Comparison of ENCODE assay signal across 20 cellular contexts in genomic region chr17:67521773-67522069, GRCh38.
DNase-seq lines count a peak whose midpoint lies in the region; ATAC-seq, FAIRE-seq and TF ChIP-seq lines count a peak whose summit lies in the region.
"Had no signal": no experiment of that assay in that cellular context is flagged by ENCODE, and none has a peak within 500 bp of the region (broad histone marks: within the 10 kb centered on the region; RNA-seq: fewer than 3 reads in every experiment).

No MANE protein-coding gene starts in this region.

- H3K27me3 Mint-ChIP-seq in CD8-positive, alpha-beta T cell (ENCODE audit: low read depth): no peaks in the 10 kb centered on the region
- H3K27me3 Mint-ChIP-seq in H9 (ENCODE audit: low read depth): no peaks in the 10 kb centered on the region
- no peaks in the 10 kb centered on the region for H3K27me3 Mint-ChIP-seq in naive thymus-derived CD8-positive, alpha-beta T cell

- POLR2A ChIA-PET in CD8-positive, alpha-beta T cell (lab: Charles Lee): no interaction called here
- POLR2A ChIA-PET in GM12878 (lab: Charles Lee): interaction anchor here (1.0 kb wide), 1 partner anchor 8 kb away, joined by 3 read pairs; no protein-coding TSS in a partner anchor
- POLR2A ChIA-PET in naive thymus-derived CD8-positive, alpha-beta T cell (lab: Charles Lee): no interaction called here

- H3K18ac ChIP-seq in H9 (ENCODE audit: insufficient read length, low read depth, low read length): peak overlapping the region; percentile 53

- H3K4me2 ChIP-seq in H9 (ENCODE audit: insufficient read depth, insufficient read length, low read length) (no peak overlapping the region), GM12878 (ENCODE audit: control insufficient read depth, insufficient read depth) (no peak overlapping the region)

- H3K9ac ChIP-seq in H9 (ENCODE audit: extremely low read depth, insufficient read length, low read length) (no peak overlapping the region), GM12878 (ENCODE audit: control insufficient read depth, insufficient read depth, low read length) (no peak overlapping the region)

- H3T11ph ChIP-seq in H9 (ENCODE audit: low read length): no peak overlapping the region

- SMC1A ChIA-PET in GM12878 (lab: Charles Lee; ENCODE audit: uncharacterized antibody, unreplicated experiment): interaction anchor here (0.9 to 2.8 kb wide), 2 partner anchors 11 to 38 kb away, joined by 4 to 7 read pairs; no protein-coding TSS in a partner anchor

- H4K5ac ChIP-seq in H9 (ENCODE audit: insufficient read length, low read depth, low read length): no peak overlapping the region

- ATAC-seq in CD8-positive, alpha-beta T cell: no peak
- ATAC-seq in GM12878 (no peak), GM21786 (IDR thresholded peaks at IDR 0.05; ENCODE audit: unreplicated experiment) (no peak)
- no peak for ATAC-seq in naive thymus-derived CD8-positive, alpha-beta T cell

- H3K79me2 ChIP-seq in H9 (ENCODE audit: insufficient read depth, low read length) (no peaks in the 10 kb centered on the region; the same call in 1 of the 2 replicates), GM12878 (ENCODE audit: control insufficient read depth, insufficient read depth, low read length) (peaks cover 9% of the 10 kb centered on the region)

- no peak for FAIRE-seq in GM12878 (lab: Jason Lieb, UNC)
- FAIRE-seq: A204.1, GM18507 had no signal

- no peak overlapping the region for H3K4me3 Mint-ChIP-seq in CD8-positive, alpha-beta T cell
- no peak overlapping the region; a peak in 1 of 5 replicates for H3K4me3 Mint-ChIP-seq in H9
- H3K4me3 Mint-ChIP-seq in naive thymus-derived CD8-positive, alpha-beta T cell: no peak overlapping the region

- H2AFZ ChIP-seq in H9 (ENCODE audit: low read length): no peak overlapping the region
- no peak overlapping the region for H2AFZ ChIP-seq in GM12878 (ENCODE audit: control insufficient read depth, low read depth, low read length)

- no peaks in the 10 kb centered on the region for H3K23me2 ChIP-seq in H9 (ENCODE audit: insufficient read length, low read depth, low read length, poor library complexity, severe bottlenecking)

- peak overlapping the region; percentile 17 for H2BK12ac ChIP-seq in H9 (ENCODE audit: insufficient read length, low read depth, low read length)

- H3K36me3 Mint-ChIP-seq in CD8-positive, alpha-beta T cell: peaks cover 27% of the 10 kb centered on the region
- peaks cover 0 to 9% (median 9%) of the 10 kb centered on the region in 3 experiments; a peak in 5 of 7 replicates for H3K36me3 Mint-ChIP-seq in H9 (ENCODE audit: insufficient read depth in 1 of 3, low read depth in 3 of 3)
- peaks cover 0 to 31% (median 9%) of the 10 kb centered on the region in 3 donors for H3K36me3 Mint-ChIP-seq in naive thymus-derived CD8-positive, alpha-beta T cell

- BruUV-seq in GM12878 (replicated peaks; lab: Mats Ljungman, UMichigan): no TSS peak

- no peaks in the 10 kb centered on the region for H3K79me1 ChIP-seq in H9 (ENCODE audit: insufficient read depth, low read depth, low read length, poor library complexity, severe bottlenecking)

- TF ChIP-seq EP300 in GM12878 (IDR thresholded peaks at IDR 0.05; ENCODE audit: borderline replicate concordance in 1 of 2, control insufficient read depth in 1 of 2, low read depth in 2 of 2, low read length in 2 of 2): no peak
- TF ChIP-seq EP300 in sigmoid colon (IDR thresholded peaks at IDR 0.05): no peak

- no peak overlapping the region for H3K23ac ChIP-seq in H9 (ENCODE audit: insufficient read length, low read depth, low read length)

- H3K14ac ChIP-seq in H9 (ENCODE audit: insufficient read depth, low read length): peak overlapping the region; percentile 29

- no peak overlapping the region for H2BK5ac ChIP-seq in H9 (ENCODE audit: insufficient read length, low read length)

- H2AK5ac ChIP-seq in H9 (ENCODE audit: insufficient read length, low read length): no peak overlapping the region

- intact Hi-C loops in CD8-positive, alpha-beta T cell (cut with DNase I, micrococcal nuclease): loop anchor here in 1 of 2 experiments (10.0 kb wide), 1 partner anchor 147 kb away; the partner anchor contains the start of gene PITPNC1
- intact Hi-C loops in GM12878 (cut with micrococcal nuclease; ENCODE audit: unreplicated experiment) (no loop called here), sigmoid colon (cut with DNase I) (no loop called here)

- no peak for TF ChIP-seq RAD21 in GM12878 (IDR thresholded peaks at IDR 0.05; ENCODE audit: insufficient read depth, low read depth, low read length)

- RAD21 ChIA-PET in GM12878 (lab: Charles Lee; ENCODE audit: unreplicated experiment): no interaction called here

- no peak overlapping the region for H2BK120ac ChIP-seq in H9 (ENCODE audit: low read depth, low read length, poor library complexity, severe bottlenecking)

- H3K56ac ChIP-seq in H9 (ENCODE audit: insufficient read length, low read depth, low read length): no peak overlapping the region

- no peak overlapping the region for H2BK15ac ChIP-seq in H9 (ENCODE audit: low read depth, low read length)

- H3K9me3 Mint-ChIP-seq in CD8-positive, alpha-beta T cell: peaks cover 4% of the 10 kb centered on the region
- H3K9me3 Mint-ChIP-seq in H9: peaks cover 3 to 6% of the 10 kb centered on the region in 2 experiments; a peak in 4 of 5 replicates
- peaks cover 0 to 7% (median 0%) of the 10 kb centered on the region in 9 donors for H3K9me3 Mint-ChIP-seq in naive thymus-derived CD8-positive, alpha-beta T cell

- no peak for TF ChIP-seq POLR2A in GM12878 (IDR thresholded peaks at IDR 0.05; ENCODE audit: low read depth, low read length)
- no peak for TF ChIP-seq POLR2A in sigmoid colon (IDR thresholded peaks at IDR 0.05)

- peaks cover 17% of the 10 kb centered on the region for H3K4me1 ChIP-seq in CD8-positive, alpha-beta T cell (ENCODE audit: insufficient read depth, low read length)
- H3K4me1 ChIP-seq in H9 (ENCODE audit: insufficient read depth, low read length) (peaks cover 18% of the 10 kb centered on the region), GM12878 (ENCODE audit: control insufficient read depth, insufficient read depth, low read length) (peaks cover 32% of the 10 kb centered on the region), sigmoid colon (no peaks in the 10 kb centered on the region)

- H4K20me1 ChIP-seq in H9 (ENCODE audit: control insufficient read depth, insufficient read depth, insufficient read length) (no peaks in the 10 kb centered on the region), GM12878 (ENCODE audit: control insufficient read depth, insufficient read depth) (no peaks in the 10 kb centered on the region)

- H3K27ac Mint-ChIP-seq in CD8-positive, alpha-beta T cell: peak overlapping the region; percentile 52
- H3K27ac Mint-ChIP-seq in H9: peak overlapping the region; percentile 9 to 62 (median 58); a peak in 4 of 7 replicates
- peak overlapping the region in 8 of 10 donors; percentile 3 to 89 (median 58) for H3K27ac Mint-ChIP-seq in naive thymus-derived CD8-positive, alpha-beta T cell

- H3K9me3 ChIP-seq in CD8-positive, alpha-beta T cell (ENCODE audit: low read length): no peaks in the 10 kb centered on the region
- H3K9me3 ChIP-seq in H9 (ENCODE audit: control insufficient read depth, low read depth, low read length) (no peaks in the 10 kb centered on the region), GM12878 (replicated peaks; ENCODE audit: control insufficient read depth, insufficient read depth, low read length) (no peaks in the 10 kb centered on the region; the same call in 1 of the 3 replicates), sigmoid colon (no peaks in the 10 kb centered on the region)

- CTCF ChIA-PET in CD8-positive, alpha-beta T cell (lab: Charles Lee): interaction anchor here (1.2 kb wide), 1 partner anchor 10 kb away, joined by 3 read pairs; no protein-coding TSS in a partner anchor
- CTCF ChIA-PET in GM12878 (lab: Yijun Ruan, JAX): interaction anchor here (1.3 kb wide), 1 partner anchor 26 kb away, joined by 3 read pairs; no protein-coding TSS in a partner anchor

- no peak overlapping the region for H4K8ac ChIP-seq in H9 (replicated peaks; ENCODE audit: insufficient read length, low read depth, low read length)

- H3K27me3 ChIP-seq in CD8-positive, alpha-beta T cell (ENCODE audit: insufficient read depth, low read length): no peaks in the 10 kb centered on the region
- H3K27me3 ChIP-seq in H9 (ENCODE audit: insufficient read depth, low read length) (no peaks in the 10 kb centered on the region), GM12878 (replicated peaks in 1 of 2; ENCODE audit: control insufficient read depth in 2 of 2, insufficient read depth in 2 of 2, low read length in 1 of 2) (no peaks in the 10 kb centered on the region), sigmoid colon (no peaks in the 10 kb centered on the region)

- in situ Hi-C loops in GM12878 (cut with MboI): no loop called here

- no CpG with 5 or more reads among the region's 9 CpGs for WGBS in H9 (ENCODE audit: extremely low coverage, insufficient read length, low lambda C conversion rate)
- WGBS in GM12878 (ENCODE audit: insufficient coverage, insufficient replicate concordance, low lambda C conversion rate, missing lambda C conversion rate): 80% methylated on average over 9 of the region's 9 CpGs
- WGBS in sigmoid colon, 2 donors: 92 to 97% methylated on average over 9 of the region's 9 CpGs

- no peak overlapping the region for H4K91ac ChIP-seq in H9 (ENCODE audit: insufficient read length, low read depth, low read length)

- DNase-seq in CD8-positive, alpha-beta T cell: no peak
- DNase-seq in H9: peak; percentile 31
- DNase-seq in GM12878 (ENCODE audit: low read depth, low spot score): no peak
- no peak for DNase-seq in naive thymus-derived CD8-positive, alpha-beta T cell
- DNase-seq in midbrain (lab: John Stamatoyannopoulos, UW): no peak
- DNase-seq in NCI-H748 (lab: John Stamatoyannopoulos, UW; ENCODE audit: unreplicated experiment): no peak
- no peak for DNase-seq in sigmoid colon
- DNase-seq: DMS79 treated with DMSO at 0.1 percent for 48 hours, Karpas-422, MV-4-11, NCI-H1105 treated with DMSO at 0.1 percent for 48 hours, NCI-H1694, NCI-H2081, NCI-H2171, NCI-H524 treated with DMSO at 0.1 percent for 48 hours had no signal

- no peaks in the 10 kb centered on the region for H3K36me3 ChIP-seq in CD8-positive, alpha-beta T cell (ENCODE audit: insufficient read depth, low read length)
- H3K36me3 ChIP-seq in GM12878 (ENCODE audit: control insufficient read depth in 2 of 2, insufficient read depth in 2 of 2, low read length in 1 of 2) (no peaks in the 10 kb centered on the region), sigmoid colon (no peaks in the 10 kb centered on the region)
- H3K36me3 ChIP-seq: HAP-1 had no signal

- no peak overlapping the region for H3K4ac ChIP-seq in H9 (ENCODE audit: low read depth, low read length)

- H3K4me1 Mint-ChIP-seq in CD8-positive, alpha-beta T cell (ENCODE audit: low read depth): peaks cover 73% of the 10 kb centered on the region
- H3K4me1 Mint-ChIP-seq in H9: peaks cover 50 to 52% of the 10 kb centered on the region in 2 experiments
- H3K4me1 Mint-ChIP-seq in naive thymus-derived CD8-positive, alpha-beta T cell: peaks cover 37 to 78% (median 69%) of the 10 kb centered on the region in 4 donors

- H2BK20ac ChIP-seq in H9 (ENCODE audit: low read depth, low read length, poor library complexity, severe bottlenecking): no peak overlapping the region

- H3K4me3 ChIP-seq in CD8-positive, alpha-beta T cell (ENCODE audit: low read depth, low read length): no peak overlapping the region
- H3K4me3 ChIP-seq in GM12878: no peak overlapping the region
- no peak overlapping the region for H3K4me3 ChIP-seq in sigmoid colon
- H3K4me3 ChIP-seq: HAP-1 had no signal

- TF ChIP-seq CTCF in CD8-positive, alpha-beta T cell (IDR thresholded peaks at IDR 0.05): no peak
- no peak for TF ChIP-seq CTCF in H9 (conservative IDR thresholded peaks at IDR 0.05)
- TF ChIP-seq CTCF in GM12878 (IDR thresholded peaks at IDR 0.05 in 2 of 3, conservative IDR thresholded peaks at IDR 0.05 in 1 of 3; ENCODE audit: control insufficient read depth in 2 of 3, extremely low read depth in 1 of 3, insufficient read depth in 1 of 3, low read depth in 3 of 3, low read length in 3 of 3): no peak
- no peak for TF ChIP-seq CTCF in sigmoid colon (IDR thresholded peaks at IDR 0.05)

- H3K27ac ChIP-seq in CD8-positive, alpha-beta T cell (ENCODE audit: low read depth, low read length): no peak overlapping the region
- H3K27ac ChIP-seq in H9 (ENCODE audit: insufficient read length, low read depth, low read length): no peak overlapping the region
- H3K27ac ChIP-seq in GM12878 (ENCODE audit: control insufficient read depth, insufficient read depth): no peak overlapping the region
- no peak overlapping the region for H3K27ac ChIP-seq in sigmoid colon
- H3K27ac ChIP-seq: C4-2B had no signal
